Comparison of ENCODE assay signal across 1 cellular context in the genomic region with DNA sequence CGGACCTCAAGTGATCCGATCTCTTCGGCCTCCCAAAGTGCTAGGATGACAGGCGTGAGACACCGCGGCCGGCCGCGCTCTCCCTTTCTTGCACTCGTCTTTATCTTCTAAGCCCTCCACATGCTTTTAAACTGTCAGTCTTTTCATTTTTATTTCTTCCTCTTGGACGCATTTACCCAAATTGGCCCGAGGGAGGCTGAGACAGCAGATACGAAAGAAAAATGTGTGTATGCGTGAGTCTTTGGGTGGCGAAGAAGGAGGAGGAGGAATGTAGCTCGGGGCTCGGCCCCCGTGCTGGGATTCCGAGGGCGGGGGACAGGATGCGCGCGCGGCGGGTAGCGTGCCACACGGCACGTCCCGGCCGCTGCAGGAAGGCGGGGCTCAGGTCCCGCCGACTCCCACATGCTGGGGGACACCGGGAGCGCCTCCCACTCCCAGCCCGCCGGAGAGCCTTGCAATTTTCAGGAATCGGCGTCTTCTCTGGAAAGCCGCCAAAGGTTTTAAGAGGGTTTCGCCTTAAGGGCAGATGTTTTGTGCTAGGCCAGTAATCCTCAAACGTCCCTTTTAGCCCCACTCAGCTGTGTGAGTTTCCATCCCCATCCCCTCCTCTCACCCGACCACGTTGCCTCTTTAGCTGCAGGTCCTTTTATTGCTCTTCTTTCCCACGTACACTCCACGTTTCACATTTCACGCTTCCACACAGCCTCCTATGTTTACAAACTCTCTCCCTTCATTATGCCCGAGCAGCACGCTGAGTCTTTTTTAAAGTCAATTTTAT.
TF ChIP-seq lines count a peak whose summit lies in the region.

No MANE protein-coding gene starts in this region.

TF ChIP-seq in GM12878, 131 proteins besides CTCF, POLR2A, EP300 and RAD21 (continued from another document):
- TF ChIP-seq BACH1 (IDR thresholded peaks at IDR 0.05; ENCODE audit: borderline replicate concordance), result peak; percentile 80
- no peak for TF ChIP-seq CEBPZ (IDR thresholded peaks at IDR 0.05; ENCODE audit: low read depth, low read length)
- TF ChIP-seq MYC (IDR thresholded peaks at IDR 0.05; ENCODE audit: insufficient read depth, insufficient read length, insufficient replicate concordance, low read length, severe bottlenecking), result no peak
- no peak for TF ChIP-seq BCL11A (IDR thresholded peaks at IDR 0.05; ENCODE audit: low read depth, low read length)
- no peak for TF ChIP-seq RELA (IDR thresholded peaks at IDR 0.05; ENCODE audit: borderline replicate concordance, partially characterized antibody)
- TF ChIP-seq CEBPB (IDR thresholded peaks at IDR 0.05; ENCODE audit: borderline replicate concordance in 1 of 2, low read depth in 2 of 2, low read length in 2 of 2), result no peak
- 0 out of 2 replicates have a peak, but pooled peaks have one; percentile 12 for TF ChIP-seq YY1 (IDR thresholded peaks at IDR 0.05; ENCODE audit: low read depth, low read length)
- no peak for TF ChIP-seq TCF7 (IDR thresholded peaks at IDR 0.05; ENCODE audit: borderline replicate concordance)
- TF ChIP-seq CHD4 (IDR thresholded peaks at IDR 0.05), result no peak
- TF ChIP-seq ZBTB33 (IDR thresholded peaks at IDR 0.05), result no peak
- 0 out of 2 replicates have a peak, but pooled peaks have one; percentile 29 for TF ChIP-seq MTA3 (IDR thresholded peaks at IDR 0.05; ENCODE audit: borderline replicate concordance, low read length)
- TF ChIP-seq POLR2AphosphoS5 (IDR thresholded peaks at IDR 0.05; ENCODE audit: low read length), result peak; percentile 52; the same call in 1 of the 2 replicates
- TF ChIP-seq, protein P1, sequence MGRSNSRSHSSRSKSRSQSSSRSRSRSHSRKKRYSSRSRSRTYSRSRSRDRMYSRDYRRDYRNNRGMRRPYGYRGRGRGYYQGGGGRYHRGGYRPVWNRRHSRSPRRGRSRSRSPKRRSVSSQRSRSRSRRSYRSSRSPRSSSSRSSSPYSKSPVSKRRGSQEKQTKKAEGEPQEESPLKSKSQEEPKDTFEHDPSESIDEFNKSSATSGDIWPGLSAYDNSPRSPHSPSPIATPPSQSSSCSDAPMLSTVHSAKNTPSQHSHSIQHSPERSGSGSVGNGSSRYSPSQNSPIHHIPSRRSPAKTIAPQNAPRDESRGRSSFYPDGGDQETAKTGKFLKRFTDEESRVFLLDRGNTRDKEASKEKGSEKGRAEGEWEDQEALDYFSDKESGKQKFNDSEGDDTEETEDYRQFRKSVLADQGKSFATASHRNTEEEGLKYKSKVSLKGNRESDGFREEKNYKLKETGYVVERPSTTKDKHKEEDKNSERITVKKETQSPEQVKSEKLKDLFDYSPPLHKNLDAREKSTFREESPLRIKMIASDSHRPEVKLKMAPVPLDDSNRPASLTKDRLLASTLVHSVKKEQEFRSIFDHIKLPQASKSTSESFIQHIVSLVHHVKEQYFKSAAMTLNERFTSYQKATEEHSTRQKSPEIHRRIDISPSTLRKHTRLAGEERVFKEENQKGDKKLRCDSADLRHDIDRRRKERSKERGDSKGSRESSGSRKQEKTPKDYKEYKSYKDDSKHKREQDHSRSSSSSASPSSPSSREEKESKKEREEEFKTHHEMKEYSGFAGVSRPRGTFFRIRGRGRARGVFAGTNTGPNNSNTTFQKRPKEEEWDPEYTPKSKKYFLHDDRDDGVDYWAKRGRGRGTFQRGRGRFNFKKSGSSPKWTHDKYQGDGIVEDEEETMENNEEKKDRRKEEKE (IDR thresholded peaks at IDR 0.05), result no peak
- 0 out of 2 replicates have a peak, but pooled peaks have one; percentile 26 for TF ChIP-seq CBX5 (IDR thresholded peaks at IDR 0.05; ENCODE audit: low read depth)
